ENCODE assay signal across 12 cellular contexts in the genomic region with DNA sequence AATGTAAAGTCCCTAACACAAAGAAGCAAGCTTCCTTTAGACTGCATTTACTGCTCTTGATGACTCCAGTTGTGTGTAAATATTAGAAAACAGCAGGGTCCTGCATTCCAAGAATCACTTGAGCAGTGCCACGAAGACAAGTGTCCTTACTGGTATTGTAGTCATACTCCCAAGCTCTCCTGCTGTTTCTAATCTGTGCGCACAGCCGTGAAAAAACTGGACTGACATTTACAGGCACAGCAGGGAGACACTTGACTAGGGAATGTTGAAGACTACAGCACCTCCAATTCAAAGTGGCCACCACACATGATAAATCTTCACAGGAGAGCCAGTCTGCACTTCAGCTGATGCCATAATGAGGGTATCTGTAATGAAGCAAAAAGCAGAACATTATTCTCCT.
DNase-seq lines count a peak whose midpoint lies in the region; ATAC-seq, FAIRE-seq and TF ChIP-seq lines count a peak whose summit lies in the region.
"Had no signal": no experiment of that assay in that cellular context is flagged by ENCODE, and none has a peak within 500 bp of the region (broad histone marks: within the 10 kb centered on the region; RNA-seq: fewer than 3 reads in every experiment).

No MANE protein-coding gene starts in this region.

- no peak for TF ChIP-seq EP300 in neural cell (conservative IDR thresholded peaks at IDR 0.05; ENCODE audit: poor library complexity, severe bottlenecking)

- H3K79me2 ChIP-seq in neural cell (replicated peaks; ENCODE audit: insufficient read depth, low read length) = no peaks in the 10 kb centered on the region

- no peak for ATAC-seq in GM19397 (IDR thresholded peaks at IDR 0.05; ENCODE audit: unreplicated experiment)
- ATAC-seq: activated CD8-positive, alpha-beta memory T cell treated with anti-CD3 and anti-CD28 coated beads, Interleukin-2, amount 10 ng/mL, durations not matched to agents 7 days and 5 days had no signal

- H3K4me3 ChIP-seq in neural cell (ENCODE audit: low read length) (peak overlapping the region; percentile 23), lower leg skin (ENCODE audit: low read depth, poor library complexity, severe bottlenecking) (no peak overlapping the region)

- peak; percentile 12 for TF ChIP-seq RAD21 in neural cell (conservative IDR thresholded peaks at IDR 0.05)

- no peaks in the 10 kb centered on the region for H4K20me1 ChIP-seq in neural cell (ENCODE audit: insufficient read depth)

- intact Hi-C loops in lower leg skin (cut with DNase I; ENCODE audit: low total_unique reads) = no loop called here

- in situ Hi-C loops in SK-MEL-5 (cut with HindIII; ENCODE audit: low pct_unique_long_range_greater_than_20kb, low sequenced_read_pairs) = no loop called here

- TF ChIP-seq CTCF in neural cell (IDR thresholded peaks at IDR 0.05; ENCODE audit: poor library complexity, severe bottlenecking) (no peak), lower leg skin (IDR thresholded peaks at IDR 0.05) (no peak), D721Med (IDR thresholded peaks at IDR 0.05; ENCODE audit: insufficient read depth, missing control alignments) (no peak)

- WGBS in lower leg skin, 2 donors = 83 to 90% methylated on average over 3 of the region's 3 CpGs

- no peaks in the 10 kb centered on the region for H3K9me2 ChIP-seq in neural cell (ENCODE audit: insufficient read depth, low read length)

- H3K27me3 ChIP-seq in neural cell (ENCODE audit: insufficient read depth, low read depth, low read length) = no peaks in the 10 kb centered on the region

- no peak overlapping the region for H3K9ac ChIP-seq in neural cell (ENCODE audit: low read length)

- no peak for FAIRE-seq in D721Med (lab: Jason Lieb, UNC)

- H3K36me3 ChIP-seq in neural cell (ENCODE audit: insufficient read depth, low read length) = no peaks in the 10 kb centered on the region

- peak overlapping the region; percentile 5 for H3K4me2 ChIP-seq in neural cell (ENCODE audit: low read length)

- peaks cover 4% of the 10 kb centered on the region for H3F3A ChIP-seq in neural cell (ENCODE audit: insufficient read depth, low read length, poor library complexity, severe bottlenecking)

- H2AFZ ChIP-seq in neural cell (ENCODE audit: low read depth, low read length) = no peak overlapping the region

- POLR2A ChIA-PET in HEK293T (lab: Yijun Ruan, JAX) = no interaction called here

- peak overlapping the region; percentile 1 for H3K27ac ChIP-seq in neural cell (ENCODE audit: low read length)

- no peak for TF ChIP-seq POLR2A in lower leg skin (IDR thresholded peaks at IDR 0.05)

- CTCF ChIA-PET in HEK293T (lab: Yijun Ruan, JAX) = interaction anchor here (0.6 to 1.0 kb wide), 3 partner anchors 26 to 146 kb away, joined by 3 to 6 read pairs (median 4); no protein-coding TSS in a partner anchor

- H3K9me3 ChIP-seq in neural cell (ENCODE audit: low read length) = no peaks in the 10 kb centered on the region

- DNase-seq in HEK293T (ENCODE audit: extremely low spot score) (peak; percentile 72), NCI-H146 treated with DMSO at 0.1 percent for 48 hours (lab: John Stamatoyannopoulos, UW; ENCODE audit: unreplicated experiment) (peak; percentile 19), SK-MEL-5 (ENCODE audit: low read depth, low spot score) (peak; percentile 21), NCI-H1105 (lab: John Stamatoyannopoulos, UW) (no peak), lower leg skin (ENCODE audit: low spot score in 2 of 2) (no peak), D721Med (ENCODE audit: insufficient read length, low spot score) (no peak)
- DNase-seq: activated CD8-positive, alpha-beta memory T cell treated with anti-CD3 and anti-CD28 coated beads, Interleukin-2, amount 10 ng/mL, durations not matched to agents 7 days and 5 days; CD4-positive, alpha-beta memory T cell; OCI-M1; stimulated activated CD4-positive, alpha-beta T cell treated with anti-CD3 and anti-CD28 coated beads, Interleukin-4, amount 100 ng/mL, for 24 hours had no signal

TF ChIP-seq in HEK293T, 16 proteins besides CTCF, POLR2A, EP300 and RAD21:
- no peak for TF ChIP-seq TARDBP (IDR thresholded peaks at IDR 0.05)
- peak; percentile 98 for TF ChIP-seq CTBP1 (IDR thresholded peaks at IDR 0.05; ENCODE audit: borderline replicate concordance)
- no peak for TF ChIP-seq ELF4 (IDR thresholded peaks at IDR 0.05)
- TF ChIP-seq ARNT (IDR thresholded peaks at IDR 0.05) = peak; percentile 77
- TF ChIP-seq FOXK2 (IDR thresholded peaks at IDR 0.05) = no peak
- TF ChIP-seq HDGF (IDR thresholded peaks at IDR 0.05; ENCODE audit: borderline replicate concordance) = no peak
- no peak for TF ChIP-seq SUZ12 (IDR thresholded peaks at IDR 0.05)
- TF ChIP-seq, protein P1, sequence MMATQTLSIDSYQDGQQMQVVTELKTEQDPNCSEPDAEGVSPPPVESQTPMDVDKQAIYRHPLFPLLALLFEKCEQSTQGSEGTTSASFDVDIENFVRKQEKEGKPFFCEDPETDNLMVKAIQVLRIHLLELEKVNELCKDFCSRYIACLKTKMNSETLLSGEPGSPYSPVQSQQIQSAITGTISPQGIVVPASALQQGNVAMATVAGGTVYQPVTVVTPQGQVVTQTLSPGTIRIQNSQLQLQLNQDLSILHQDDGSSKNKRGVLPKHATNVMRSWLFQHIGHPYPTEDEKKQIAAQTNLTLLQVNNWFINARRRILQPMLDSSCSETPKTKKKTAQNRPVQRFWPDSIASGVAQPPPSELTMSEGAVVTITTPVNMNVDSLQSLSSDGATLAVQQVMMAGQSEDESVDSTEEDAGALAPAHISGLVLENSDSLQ (IDR thresholded peaks at IDR 0.05) = peak; percentile 94
- TF ChIP-seq FOXA1 (IDR thresholded peaks at IDR 0.05) = no peak
- no peak for TF ChIP-seq LEF1 (IDR thresholded peaks at IDR 0.05; ENCODE audit: borderline replicate concordance)
- no peak for TF ChIP-seq L3MBTL2 (conservative IDR thresholded peaks at IDR 0.05)
- no peak for TF ChIP-seq BHLHE40 (IDR thresholded peaks at IDR 0.05; ENCODE audit: borderline replicate concordance)
- no peak for TF ChIP-seq SP1 (IDR thresholded peaks at IDR 0.05)
- TF ChIP-seq NFRKB (IDR thresholded peaks at IDR 0.05) = no peak
- TF ChIP-seq FOXM1 (IDR thresholded peaks at IDR 0.05; ENCODE audit: borderline replicate concordance) = no peak
- TF ChIP-seq ZNF384 (IDR thresholded peaks at IDR 0.05) = peak; percentile 67; the same call in 1 of the 2 replicates

TF ChIP-seq in neural cell, 6 proteins besides CTCF, POLR2A, EP300 and RAD21:
- TF ChIP-seq TAF1 (IDR thresholded peaks at IDR 0.05; ENCODE audit: low read depth) = no peak
- no peak for TF ChIP-seq MXI1 (conservative IDR thresholded peaks at IDR 0.05; ENCODE audit: poor library complexity, severe bottlenecking)
- peak; percentile 56 for TF ChIP-seq POLR2AphosphoS5 (IDR thresholded peaks at IDR 0.05)

Comparison
In these comparisons a context has a peak if more than half of its experiments do, and no peak if none do; other contexts are left out.
1. DNase-seq: peak in HEK293T (single experiment), NCI-H146 treated with DMSO at 0.1 percent for 48 hours (single experiment) and SK-MEL-5 (single experiment); none in NCI-H1105 (single experiment), lower leg skin (0 of 2) and D721Med (single experiment).